10 cellular contexts compared by ENCODE assay signal in genomic region chr1:8571200-8571984, GRCh38.
A peak's percentile ranks its signal among the peaks of the same experiment; 100 is the strongest.
DNase-seq lines count a peak whose midpoint lies in the region; ATAC-seq, FAIRE-seq and TF ChIP-seq lines count a peak whose summit lies in the region.
"Had no signal": no experiment of that assay in that cellular context is flagged by ENCODE, and none has a peak within 500 bp of the region (broad histone marks: within the 10 kb centered on the region; RNA-seq: fewer than 3 reads in every experiment).

No MANE protein-coding gene starts in this region.

- in situ Hi-C loops in SK-MEL-5 (cut with HindIII; ENCODE audit: low pct_unique_long_range_greater_than_20kb, low sequenced_read_pairs) = no loop called here

- H3K27ac Mint-ChIP-seq in glutamatergic neuron (ENCODE audit: unreplicated experiment) = peak overlapping the region; percentile 63

- H3K4me1 Mint-ChIP-seq in glutamatergic neuron (ENCODE audit: low read depth, unreplicated experiment) = peaks cover 30% of the 10 kb centered on the region

- H3K36me3 ChIP-seq in small intestine (ENCODE audit: control insufficient read depth in 2 of 2, insufficient read depth in 2 of 2, low read length in 2 of 2) = no peaks in the 10 kb centered on the region
- H3K36me3 ChIP-seq: HAP-1 had no signal

- no peak for TF ChIP-seq CTCF in glutamatergic neuron (IDR thresholded peaks at IDR 0.05; ENCODE audit: partially characterized antibody, unreplicated experiment)

- no peaks in the 10 kb centered on the region for H3K27me3 ChIP-seq in small intestine (ENCODE audit: control insufficient read depth in 2 of 2, insufficient read depth in 2 of 2, low read length in 2 of 2)

- H3K9me3 ChIP-seq in small intestine (ENCODE audit: control insufficient read depth, low read depth) = no peaks in the 10 kb centered on the region
- H3K9me3 ChIP-seq: HAP-1 had no signal

- DNase-seq in GM12891 (ENCODE audit: insufficient read length, low spot score) (no peak), SK-MEL-5 (ENCODE audit: low read depth, low spot score) (peak; percentile 21), glutamatergic neuron (no peak), small intestine (peak; percentile 76), NOMO-1 (lab: John Stamatoyannopoulos, UW; ENCODE audit: unreplicated experiment in 2 of 2) (no peak)
- DNase-seq: activated CD4-positive, CD25-positive, alpha-beta regulatory T cell treated with anti-CD3 and anti-CD28 coated beads, Interleukin-2, amount 50 U/mL, for 72 hours had no signal

- no peaks in the 10 kb centered on the region for H3K36me3 Mint-ChIP-seq in glutamatergic neuron (ENCODE audit: unreplicated experiment)

- no peaks in the 10 kb centered on the region for H3K27me3 Mint-ChIP-seq in glutamatergic neuron (ENCODE audit: unreplicated experiment)

- FAIRE-seq in GM12891 (lab: Jason Lieb, UNC) (peak; percentile 26), small intestine (lab: Jason Lieb, UNC) (no peak)

- ATAC-seq in GM19328 (IDR thresholded peaks at IDR 0.05; ENCODE audit: unreplicated experiment) = no peak
- no peak for ATAC-seq in GM21515 (IDR thresholded peaks at IDR 0.05; ENCODE audit: unreplicated experiment)
- ATAC-seq in GM18502 (IDR thresholded peaks at IDR 0.05; ENCODE audit: poor library complexity, unreplicated experiment) = no peak

- peak overlapping the region; percentile 2 for H3K4me3 Mint-ChIP-seq in glutamatergic neuron (ENCODE audit: unreplicated experiment)

- peaks cover 7% of the 10 kb centered on the region for H3K9me3 Mint-ChIP-seq in glutamatergic neuron (ENCODE audit: unreplicated experiment)

- no peak for TF ChIP-seq POLR2A in GM12891 (IDR thresholded peaks at IDR 0.05; ENCODE audit: low read depth, low read length)

- H3K4me1 ChIP-seq in small intestine (ENCODE audit: control insufficient read depth in 2 of 2, insufficient read depth in 1 of 2, low read depth in 1 of 2, low read length in 1 of 2) = peaks cover 3 to 5% of the 10 kb centered on the region in 2 donors

- H3K27ac ChIP-seq in small intestine (ENCODE audit: low read depth in 1 of 2, low read length in 1 of 2) = peak overlapping the region in 1 of 2 donors; percentile 74

- WGBS in small intestine, 3 donors = 17 to 36% (median 28%) methylated on average over 5 of the region's 5 CpGs

- no peak overlapping the region for H3K4me3 ChIP-seq in small intestine (ENCODE audit: low read depth in 1 of 2, low read length in 2 of 2)
- H3K4me3 ChIP-seq: HAP-1 had no signal

TF ChIP-seq in GM12891, 5 proteins besides CTCF, POLR2A, EP300 and RAD21:
- TF ChIP-seq PAX5 (IDR thresholded peaks at IDR 0.05; ENCODE audit: insufficient read depth, low read length, severe bottlenecking) = no peak

Comparison
In these comparisons a context has a peak if more than half of its experiments do, and no peak if none do; other contexts are left out.
1. DNase-seq: peak in SK-MEL-5 (single experiment) and small intestine (single experiment); none in GM12891 (single experiment), glutamatergic neuron (single experiment) and NOMO-1 (0 of 2).